Comparison of ENCODE assay signal across 8 cellular contexts in the genomic region with DNA sequence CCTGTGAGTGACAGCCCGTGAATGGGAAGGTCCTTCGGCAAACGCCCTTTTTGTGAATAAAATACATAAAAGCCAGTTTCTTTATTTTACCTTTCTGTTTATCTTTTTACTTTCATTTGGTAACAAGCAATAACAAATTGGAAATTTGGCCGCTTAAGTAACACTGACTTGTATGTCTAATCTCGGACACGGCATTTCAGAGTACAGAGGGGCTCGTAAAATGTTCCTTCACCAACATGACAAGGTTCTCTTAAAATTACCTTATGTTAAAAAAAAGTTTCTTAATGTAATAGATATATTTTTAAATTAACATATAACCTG. TPM values are rescaled to one million over a fixed set of nuclear protein-coding genes. Genes with fewer than 3 reads are reported as not detected.
DNase-seq lines count a peak whose midpoint lies in the region; ATAC-seq and TF ChIP-seq lines count a peak whose summit lies in the region.

No MANE protein-coding gene starts in this region.

- no peaks in the 10 kb centered on the region for H3K27me3 Mint-ChIP-seq in natural killer cell treated with Interleukin-12 subunit alpha and Interleukin-12 subunit beta and Interleukin-15 and Interleukin-18, amount 100 ng/mL, for 72 hours

- H3K4me3 Mint-ChIP-seq in natural killer cell treated with Interleukin-12 subunit alpha and Interleukin-12 subunit beta and Interleukin-15 and Interleukin-18, amount 100 ng/mL, for 72 hours, result peak overlapping the region; percentile 98

- peak overlapping the region; percentile 79 for H3K4me3 ChIP-seq in HUES6 (ENCODE audit: low read depth, low read length)

- H3K27me3 ChIP-seq in HUES6 (ENCODE audit: control insufficient read depth, insufficient read depth, low read length), result no peaks in the 10 kb centered on the region

- H3K36me3 ChIP-seq in HUES6 (ENCODE audit: control insufficient read depth, insufficient read depth, low read length), result no peaks in the 10 kb centered on the region

- peaks cover 16% of the 10 kb centered on the region for H3K9me3 ChIP-seq in HUES6 (ENCODE audit: control insufficient read depth, insufficient read depth, low read depth, low read length)

- peaks cover 30 to 44% of the 10 kb centered on the region in 2 donors for H3K4me1 Mint-ChIP-seq in natural killer cell treated with Interleukin-12 subunit alpha and Interleukin-12 subunit beta and Interleukin-15 and Interleukin-18, amount 100 ng/mL, for 72 hours (ENCODE audit: low read depth in 2 of 2)

- H3K9ac ChIP-seq in HUES6 (ENCODE audit: low read length), result peak overlapping the region; percentile 84

- peaks cover 36% of the 10 kb centered on the region for H3K36me3 Mint-ChIP-seq in natural killer cell treated with Interleukin-12 subunit alpha and Interleukin-12 subunit beta and Interleukin-15 and Interleukin-18, amount 100 ng/mL, for 72 hours

- no peak for TF ChIP-seq CTCF in C4-2B (conservative IDR thresholded peaks at IDR 0.05)

- no peak for DNase-seq in natural killer cell treated with Interleukin-12 subunit alpha and Interleukin-12 subunit beta and Interleukin-15 and Interleukin-18, amount 100 ng/mL, for 72 hours (ENCODE audit: low spot score)
- no peak for DNase-seq in ecto neural progenitor cell (ENCODE audit: low spot score)
- DNase-seq in COR-L47 (lab: John Stamatoyannopoulos, UW), result no peak

- H3K4me1 ChIP-seq in HUES6 (ENCODE audit: control insufficient read depth, insufficient read depth, low read length), result peaks cover 17% of the 10 kb centered on the region

- ATAC-seq in natural killer cell treated with Interleukin-12 subunit alpha and Interleukin-12 subunit beta and Interleukin-15 and Interleukin-18, amount 100 ng/mL, for 72 hours, result no peak
- ATAC-seq in GM18870 (IDR thresholded peaks at IDR 0.05; ENCODE audit: unreplicated experiment) (no peak), esophagus mucosa (no peak)

- H3K9me3 Mint-ChIP-seq in natural killer cell treated with Interleukin-12 subunit alpha and Interleukin-12 subunit beta and Interleukin-15 and Interleukin-18, amount 100 ng/mL, for 72 hours, result peaks cover 24% of the 10 kb centered on the region

- peak overlapping the region; percentile 76 to 100 for H3K27ac Mint-ChIP-seq in natural killer cell treated with Interleukin-12 subunit alpha and Interleukin-12 subunit beta and Interleukin-15 and Interleukin-18, amount 100 ng/mL, for 72 hours

- H3K27ac ChIP-seq in C4-2B (peak overlapping the region; percentile 91), HUES6 (ENCODE audit: low read depth, low read length) (peak overlapping the region; percentile 91; the same call in 1 of the 2 replicates), cingulate gyrus (ENCODE audit: low read depth, low read length) (peak overlapping the region; percentile 85)

RNA-seq across cellular contexts. Expression of gene NEMP2, which starts 0.6 kb away (rescaled TPM):
- 1 to 10 TPM; 8.3 to 9.4 TPM for total RNA-seq in natural killer cell treated with Interleukin-12 subunit alpha and Interleukin-12 subunit beta and Interleukin-15 and Interleukin-18, amount 100 ng/mL, for 72 hours
- total RNA-seq in esophagus mucosa, result 3.8 TPM
